Comparison of ENCODE assay signal across 8 cellular contexts in genomic region chr1:119968068-119968492, GRCh38.
DNase-seq lines count a peak whose midpoint lies in the region; ATAC-seq and TF ChIP-seq lines count a peak whose summit lies in the region.

No MANE protein-coding gene starts in this region.

- in situ Hi-C loops in HAP-1 (cut with MboI; ENCODE audit: low sequenced_read_pairs): no loop called here

- POLR2A ChIA-PET in naive thymus-derived CD4-positive, alpha-beta T cell (lab: Charles Lee): interaction anchor here (0.6 to 0.9 kb wide), 2 partner anchors 8 to 184 kb away, joined by 3 to 4 read pairs; no protein-coding TSS in a partner anchor

- CTCF ChIA-PET in naive thymus-derived CD4-positive, alpha-beta T cell (lab: Charles Lee): interaction anchor here (0.6 to 1.8 kb wide), 10 partner anchors 12 to 251 kb away, joined by 3 to 11 read pairs (median 3); no protein-coding TSS in a partner anchor

- peak overlapping the region; percentile 84 to 85 for H3K27ac Mint-ChIP-seq in effector memory CD8-positive, alpha-beta T cell
- H3K27ac Mint-ChIP-seq in naive thymus-derived CD4-positive, alpha-beta T cell: peak overlapping the region in 4 of 9 donors; percentile 2 to 79 (median 4)

- H3K9me3 Mint-ChIP-seq in effector memory CD8-positive, alpha-beta T cell: no peaks in the 10 kb centered on the region
- no peaks in the 10 kb centered on the region for H3K9me3 Mint-ChIP-seq in naive thymus-derived CD4-positive, alpha-beta T cell

- no peaks in the 10 kb centered on the region for H3K4me1 ChIP-seq in HAP-1
- H3K4me1 ChIP-seq in naive thymus-derived CD4-positive, alpha-beta T cell (ENCODE audit: control insufficient read depth in 2 of 2, insufficient read depth in 2 of 2, low read length in 2 of 2): no peaks in the 10 kb centered on the region
- H3K4me1 ChIP-seq in stomach: peaks cover 0 to 4% (median 0%) of the 10 kb centered on the region in 4 donors

- peaks cover 34% of the 10 kb centered on the region for H3K36me3 Mint-ChIP-seq in effector memory CD8-positive, alpha-beta T cell (ENCODE audit: insufficient read depth)
- peaks cover 22 to 61% (median 37%) of the 10 kb centered on the region in 5 donors for H3K36me3 Mint-ChIP-seq in naive thymus-derived CD4-positive, alpha-beta T cell

- no peak overlapping the region for H3K27ac ChIP-seq in naive thymus-derived CD4-positive, alpha-beta T cell (ENCODE audit: low read depth, low read length)
- no peak overlapping the region for H3K27ac ChIP-seq in stomach

- no peak overlapping the region for H3K4me3 Mint-ChIP-seq in effector memory CD8-positive, alpha-beta T cell
- no peak overlapping the region for H3K4me3 Mint-ChIP-seq in naive thymus-derived CD4-positive, alpha-beta T cell

- TF ChIP-seq CTCF in stomach (IDR thresholded peaks at IDR 0.05): peak in 4 of 7 experiments; percentile 53 to 79 (median 71)

- H3K27me3 Mint-ChIP-seq in effector memory CD8-positive, alpha-beta T cell: no peaks in the 10 kb centered on the region
- no peaks in the 10 kb centered on the region for H3K27me3 Mint-ChIP-seq in naive thymus-derived CD4-positive, alpha-beta T cell

- ATAC-seq in effector memory CD8-positive, alpha-beta T cell (replicated peaks): peak; percentile 99
- ATAC-seq in naive thymus-derived CD4-positive, alpha-beta T cell: peak; percentile 98

- DNase-seq in NCI-H1417 (lab: John Stamatoyannopoulos, UW) (peak in 2 of 3 experiments; percentile 40 to 80), NCI-H1417 treated with DMSO at 0.1 percent for 48 hours (lab: John Stamatoyannopoulos, UW) (no peak), HAP-1 (ENCODE audit: low spot score in 2 of 2) (peak; percentile 10 to 80), NCI-H2029 (lab: John Stamatoyannopoulos, UW) (peak; percentile 9), stomach (peak; percentile 77)
- peak; percentile 74 to 79 for DNase-seq in activated CD4-positive, alpha-beta T cell treated with anti-CD3 and anti-CD28 coated beads, Interleukin-2, amount 50 U/mL, for 4 hours
- DNase-seq in effector memory CD8-positive, alpha-beta T cell: peak; percentile 68 to 72 (median 69)
- peak; percentile 28 to 72 (median 59) for DNase-seq in naive thymus-derived CD4-positive, alpha-beta T cell

- no peaks in the 10 kb centered on the region for H3K27me3 ChIP-seq in HAP-1 (ENCODE audit: low read depth)
- no peaks in the 10 kb centered on the region for H3K27me3 ChIP-seq in naive thymus-derived CD4-positive, alpha-beta T cell (ENCODE audit: control insufficient read depth in 2 of 2, insufficient read depth in 2 of 2, low read length in 2 of 2)
- no peaks in the 10 kb centered on the region for H3K27me3 ChIP-seq in stomach

- TF ChIP-seq EP300 in stomach (IDR thresholded peaks at IDR 0.05): no peak

- 92 to 100% (median 95%) methylated on average over 1 of the region's 1 CpG for WGBS in stomach, 5 donors

- no peak for TF ChIP-seq POLR2A in stomach (IDR thresholded peaks at IDR 0.05)

- H3K36me3 ChIP-seq in HAP-1 (replicated peaks): peaks cover 60% of the 10 kb centered on the region
- H3K36me3 ChIP-seq in naive thymus-derived CD4-positive, alpha-beta T cell (ENCODE audit: control insufficient read depth in 2 of 3, insufficient read depth in 3 of 3, low read length in 3 of 3): peaks cover 0 to 62% (median 12%) of the 10 kb centered on the region in 3 experiments
- H3K36me3 ChIP-seq in stomach: peaks cover 6 to 90% (median 76%) of the 10 kb centered on the region in 4 donors

- H3K4me1 Mint-ChIP-seq in effector memory CD8-positive, alpha-beta T cell (ENCODE audit: low read depth in 2 of 2): peaks cover 5% of the 10 kb centered on the region in 2 donors
- H3K4me1 Mint-ChIP-seq in naive thymus-derived CD4-positive, alpha-beta T cell: peaks cover 0 to 23% (median 4%) of the 10 kb centered on the region in 7 donors

- intact Hi-C loops in naive thymus-derived CD4-positive, alpha-beta T cell (cut with micrococcal nuclease): loop anchor here (1.0 to 5.0 kb wide), 6 partner anchors 20 to 356 kb away; no protein-coding TSS in a partner anchor
- intact Hi-C loops in stomach (cut with DNase I; ENCODE audit: low total_unique reads): no loop called here

- H3K4me3 ChIP-seq in HAP-1: no peak overlapping the region
- H3K4me3 ChIP-seq in naive thymus-derived CD4-positive, alpha-beta T cell (ENCODE audit: low read length): no peak overlapping the region
- no peak overlapping the region for H3K4me3 ChIP-seq in stomach

- H3K9me3 ChIP-seq in HAP-1: no peaks in the 10 kb centered on the region
- H3K9me3 ChIP-seq in naive thymus-derived CD4-positive, alpha-beta T cell (ENCODE audit: control insufficient read depth in 2 of 3, low read length in 3 of 3): no peaks in the 10 kb centered on the region
- H3K9me3 ChIP-seq in stomach: no peaks in the 10 kb centered on the region
